15 cellular contexts compared by ENCODE assay signal in the genomic region with DNA sequence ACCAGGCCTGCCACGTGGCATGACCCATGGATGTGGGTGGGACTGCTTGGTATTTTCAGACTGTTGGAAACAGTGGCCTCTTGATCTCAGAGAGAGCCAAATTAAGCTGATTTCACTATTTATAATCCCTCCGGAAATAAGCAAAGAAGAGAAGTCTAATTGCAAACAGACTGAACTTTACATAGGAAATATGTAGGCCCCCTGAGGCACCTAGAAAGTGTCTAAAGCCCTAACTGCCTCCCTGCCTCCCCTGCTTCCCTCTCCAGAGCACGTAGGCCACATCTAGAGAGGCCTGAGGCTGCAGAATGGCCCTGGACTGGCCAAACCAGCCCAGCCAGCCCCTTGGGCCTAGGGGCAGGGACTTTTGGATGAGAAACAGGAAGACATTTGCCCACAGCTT.
A peak's percentile ranks its signal among the peaks of the same experiment; 100 is the strongest.
DNase-seq lines count a peak whose midpoint lies in the region; ATAC-seq and TF ChIP-seq lines count a peak whose summit lies in the region.
"Had no signal": no experiment of that assay in that cellular context is flagged by ENCODE, and none has a peak within 500 bp of the region (broad histone marks: within the 10 kb centered on the region; RNA-seq: fewer than 3 reads in every experiment).

No MANE protein-coding gene starts in this region.

- no peak overlapping the region for H3K27ac ChIP-seq in left lung
- peak overlapping the region; percentile 29 to 77 (median 75) for H3K27ac ChIP-seq in stomach
- no peak overlapping the region for H3K27ac ChIP-seq in CD8-positive, alpha-beta T cell (ENCODE audit: low read depth, low read length)
- H3K27ac ChIP-seq: ovary had no signal

- H3K9me3 ChIP-seq in left lung (no peaks in the 10 kb centered on the region), stomach (no peaks in the 10 kb centered on the region)
- no peaks in the 10 kb centered on the region for H3K9me3 ChIP-seq in CD8-positive, alpha-beta T cell (ENCODE audit: low read length)
- H3K9me3 ChIP-seq: ovary had no signal

- H3K36me3 Mint-ChIP-seq in HFFc6 (ENCODE audit: low read depth) (no peaks in the 10 kb centered on the region), brain (no peaks in the 10 kb centered on the region), nephron progenitor cell (ENCODE audit: low read depth) (no peaks in the 10 kb centered on the region)
- no peaks in the 10 kb centered on the region for H3K36me3 Mint-ChIP-seq in CD8-positive, alpha-beta T cell
- H3K36me3 Mint-ChIP-seq: CD4-positive, CD25-positive, alpha-beta regulatory T cell; WTC11 had no signal

- TF ChIP-seq CTCF in HFFc6 (IDR thresholded peaks at IDR 0.05) (no peak), brain (conservative IDR thresholded peaks at IDR 0.05) (no peak), left lung (IDR thresholded peaks at IDR 0.05) (no peak), stomach (IDR thresholded peaks at IDR 0.05) (no peak), nephron progenitor cell (IDR thresholded peaks at IDR 0.05) (no peak)
- TF ChIP-seq CTCF in CD8-positive, alpha-beta T cell (IDR thresholded peaks at IDR 0.05), result no peak

- H3K27me3 ChIP-seq in left lung (no peaks in the 10 kb centered on the region), stomach (no peaks in the 10 kb centered on the region)
- no peaks in the 10 kb centered on the region for H3K27me3 ChIP-seq in CD8-positive, alpha-beta T cell (ENCODE audit: insufficient read depth, low read length)
- H3K27me3 ChIP-seq: ovary had no signal

- intact Hi-C loops in left lung (cut with DNase I), result no loop called here
- intact Hi-C loops in stomach (cut with DNase I; ENCODE audit: low total_unique reads), result no loop called here
- intact Hi-C loops in CD8-positive, alpha-beta T cell (cut with DNase I, micrococcal nuclease), result no loop called here

- no peak for TF ChIP-seq POLR2A in stomach (IDR thresholded peaks at IDR 0.05)

- TF ChIP-seq EP300 in stomach (IDR thresholded peaks at IDR 0.05), result no peak

- DNase-seq in HFFc6 (no peak), left lung (no peak), stomach (no peak), cerebellar cortex (ENCODE audit: low spot score) (no peak), nephron progenitor cell (no peak), T-helper 1 cell (no peak)
- no peak for DNase-seq in CD8-positive, alpha-beta T cell
- DNase-seq: amygdala; CD4-positive, CD25-positive, alpha-beta regulatory T cell; SHP77; stimulated activated CD4-positive, alpha-beta T cell treated with anti-CD3 and anti-CD28 coated beads, Interleukin-4, amount 100 ng/mL, for 1 hour; stimulated activated naive CD4-positive, alpha-beta T cell had no signal

- WGBS in stomach, 5 donors, result 36 to 60% (median 50%) methylated on average over 3 of the region's 3 CpGs

- no peak overlapping the region for H3K4me3 ChIP-seq in left lung
- no peak overlapping the region for H3K4me3 ChIP-seq in stomach
- no peak overlapping the region for H3K4me3 ChIP-seq in CD8-positive, alpha-beta T cell (ENCODE audit: low read depth, low read length)
- H3K4me3 ChIP-seq: ovary had no signal

- H3K4me1 Mint-ChIP-seq in HFFc6 (ENCODE audit: low read depth), result peaks cover 88% of the 10 kb centered on the region
- peaks cover 78% of the 10 kb centered on the region for H3K4me1 Mint-ChIP-seq in brain
- peaks cover 73% of the 10 kb centered on the region for H3K4me1 Mint-ChIP-seq in nephron progenitor cell
- peaks cover 16% of the 10 kb centered on the region for H3K4me1 Mint-ChIP-seq in CD8-positive, alpha-beta T cell (ENCODE audit: low read depth)

- H3K4me1 ChIP-seq in left lung, result peaks cover 27 to 52% of the 10 kb centered on the region in 2 donors
- peaks cover 60 to 97% (median 77%) of the 10 kb centered on the region in 4 donors for H3K4me1 ChIP-seq in stomach
- H3K4me1 ChIP-seq in CD8-positive, alpha-beta T cell (ENCODE audit: insufficient read depth, low read length), result peaks cover 13% of the 10 kb centered on the region

- H3K27ac Mint-ChIP-seq in HFFc6 (peak overlapping the region; percentile 78), brain (peak overlapping the region in 3 of 5 experiments; percentile 89 to 97 (median 93)), nephron progenitor cell (no peak overlapping the region)
- no peak overlapping the region for H3K27ac Mint-ChIP-seq in CD8-positive, alpha-beta T cell
- H3K27ac Mint-ChIP-seq: WTC11 had no signal

- ATAC-seq in left lung, result peak; percentile 34
- ATAC-seq in CD8-positive, alpha-beta T cell, result no peak
- ATAC-seq: WTC11 had no signal

- no peaks in the 10 kb centered on the region for H3K9me3 Mint-ChIP-seq in HFFc6
- H3K9me3 Mint-ChIP-seq in brain, result no peaks in the 10 kb centered on the region
- peaks cover 3% of the 10 kb centered on the region for H3K9me3 Mint-ChIP-seq in nephron progenitor cell
- no peaks in the 10 kb centered on the region for H3K9me3 Mint-ChIP-seq in CD8-positive, alpha-beta T cell
- H3K9me3 Mint-ChIP-seq: CD4-positive, CD25-positive, alpha-beta regulatory T cell had no signal

- CTCF ChIA-PET in CD8-positive, alpha-beta T cell (lab: Charles Lee), result no interaction called here

- POLR2A ChIA-PET in CD8-positive, alpha-beta T cell (lab: Charles Lee), result no interaction called here

- H3K27me3 Mint-ChIP-seq in HFFc6 (ENCODE audit: insufficient read depth), result no peaks in the 10 kb centered on the region; the same call in 1 of the 2 replicates
- H3K27me3 Mint-ChIP-seq in brain, result no peaks in the 10 kb centered on the region
- peaks cover 3% of the 10 kb centered on the region for H3K27me3 Mint-ChIP-seq in nephron progenitor cell (ENCODE audit: low read depth, poor library complexity)
- H3K27me3 Mint-ChIP-seq in CD8-positive, alpha-beta T cell (ENCODE audit: low read depth), result no peaks in the 10 kb centered on the region
- H3K27me3 Mint-ChIP-seq: CD4-positive, CD25-positive, alpha-beta regulatory T cell had no signal

- H3K4me3 Mint-ChIP-seq in HFFc6 (no peak overlapping the region), brain (no peak overlapping the region), nephron progenitor cell (no peak overlapping the region)
- H3K4me3 Mint-ChIP-seq in CD8-positive, alpha-beta T cell, result no peak overlapping the region
- H3K4me3 Mint-ChIP-seq: CD4-positive, CD25-positive, alpha-beta regulatory T cell; WTC11 had no signal

- H3K36me3 ChIP-seq in left lung (no peaks in the 10 kb centered on the region), stomach (no peaks in the 10 kb centered on the region)
- no peaks in the 10 kb centered on the region for H3K36me3 ChIP-seq in CD8-positive, alpha-beta T cell (ENCODE audit: insufficient read depth, low read length)
- H3K36me3 ChIP-seq: ovary had no signal

Comparison
In these comparisons a context has a peak if more than half of its experiments do, and no peak if none do; other contexts are left out.
1. H3K27ac Mint-ChIP-seq: peak in HFFc6 (single experiment) and brain (3 of 5); none in nephron progenitor cell (single experiment) and CD8-positive, alpha-beta T cell (single experiment).
2. H3K27ac ChIP-seq: peak in stomach (5 of 5); none in left lung (0 of 2) and CD8-positive, alpha-beta T cell (single experiment).